In the genomic region with DNA sequence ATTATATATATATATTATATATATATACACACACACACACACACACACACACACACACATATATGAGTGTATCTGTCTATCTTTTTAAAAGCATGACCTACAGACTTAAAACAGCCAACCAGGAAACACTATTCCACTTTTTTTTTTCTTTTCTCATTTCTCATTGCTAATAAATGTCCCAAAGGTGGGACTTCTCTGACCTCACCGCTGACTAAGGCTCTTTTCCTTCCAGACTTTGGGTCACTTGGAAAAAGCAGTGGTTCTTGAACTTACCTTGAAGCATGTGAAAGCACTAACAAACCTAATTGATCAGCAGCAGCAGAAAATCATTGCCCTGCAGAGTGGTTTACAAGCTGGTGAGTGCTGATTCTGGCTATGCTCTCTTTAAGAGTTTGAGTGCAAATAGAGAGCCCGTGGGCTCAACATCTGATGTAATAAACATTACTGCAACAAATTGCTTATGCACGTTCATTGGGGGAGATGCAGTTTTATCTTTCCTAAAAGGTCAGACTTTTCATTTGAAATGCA, we compare ENCODE assay signal across 8 cellular contexts. TPM values are rescaled to one million over a fixed set of nuclear protein-coding genes. Genes with fewer than 3 reads are reported as not detected.
A peak's percentile ranks its signal among the peaks of the same experiment; 100 is the strongest.
DNase-seq lines count a peak whose midpoint lies in the region; ATAC-seq lines count a peak whose summit lies in the region.

No MANE protein-coding gene starts in this region.

- ATAC-seq in T-helper 17 cell = no peak

- H3K9ac ChIP-seq in GM23248 (peak overlapping the region; percentile 99), skeletal muscle tissue (ENCODE audit: low read depth in 1 of 3, low read length in 3 of 3) (peak overlapping the region; percentile 95 to 100 (median 98))

- peaks cover 10% of the 10 kb centered on the region for H3K36me3 Mint-ChIP-seq in T-helper 17 cell (ENCODE audit: low read depth)

- no peaks in the 10 kb centered on the region for H4K20me1 ChIP-seq in GM23248 (ENCODE audit: insufficient read depth)

- in situ Hi-C loops in GM23248 (cut with MboI) = no loop called here

- H3K27ac Mint-ChIP-seq in T-helper 17 cell = peak overlapping the region; percentile 98

- H2AFZ ChIP-seq in GM23248 = no peak overlapping the region

- peaks cover 51% of the 10 kb centered on the region for H3K79me2 ChIP-seq in GM23248 (ENCODE audit: insufficient read depth)

- peaks cover 63% of the 10 kb centered on the region for H3F3A ChIP-seq in GM23248 (ENCODE audit: insufficient read depth)

- no peaks in the 10 kb centered on the region for H3K9me3 ChIP-seq in GM23248 (ENCODE audit: low read depth)
- no peaks in the 10 kb centered on the region for H3K9me3 ChIP-seq in T-helper 17 cell (ENCODE audit: control insufficient read depth, low read length, poor library complexity, severe bottlenecking)
- no peaks in the 10 kb centered on the region for H3K9me3 ChIP-seq in skeletal muscle tissue (ENCODE audit: control insufficient read depth in 3 of 3, low read length in 3 of 3)

- H3K27me3 Mint-ChIP-seq in T-helper 17 cell = no peaks in the 10 kb centered on the region

- H3K4me3 Mint-ChIP-seq in T-helper 17 cell = peak overlapping the region; percentile 98

- H3K4me1 ChIP-seq in GM23248 (ENCODE audit: insufficient read depth) (peaks cover 55% of the 10 kb centered on the region), skeletal muscle tissue (ENCODE audit: control insufficient read depth in 3 of 3, insufficient read depth in 3 of 3, low read length in 3 of 3) (peaks cover 48 to 65% (median 62%) of the 10 kb centered on the region in 3 donors)

- H3K27ac ChIP-seq in GM23248 = peak overlapping the region; percentile 98
- peak overlapping the region; percentile 100 for H3K27ac ChIP-seq in skeletal muscle tissue (ENCODE audit: low read depth, low read length)

- peaks cover 50% of the 10 kb centered on the region for H3K4me1 Mint-ChIP-seq in T-helper 17 cell

- peak overlapping the region; percentile 98 for H3K4me2 ChIP-seq in GM23248 (ENCODE audit: unreplicated experiment)

- H3K9me2 ChIP-seq in GM23248 (ENCODE audit: insufficient read depth) = no peaks in the 10 kb centered on the region

- H3K27me3 ChIP-seq in GM23248 (replicated peaks; ENCODE audit: insufficient read depth) (no peaks in the 10 kb centered on the region), skeletal muscle tissue (ENCODE audit: control insufficient read depth in 3 of 3, insufficient read depth in 3 of 3, low read length in 3 of 3) (no peaks in the 10 kb centered on the region)

- H3K36me3 ChIP-seq in GM23248 (ENCODE audit: low read depth) = peaks cover 22% of the 10 kb centered on the region
- peaks cover 28 to 44% (median 34%) of the 10 kb centered on the region in 3 donors for H3K36me3 ChIP-seq in skeletal muscle tissue (ENCODE audit: control insufficient read depth in 3 of 3, insufficient read depth in 3 of 3, low read length in 3 of 3)

- WGBS in GM23248 (ENCODE audit: low coverage in 1 of 2, low lambda C conversion rate in 2 of 2, missing lambda C conversion rate in 2 of 2), 2 experiments = 4 to 7% methylated on average over 3 of the region's 3 CpGs

- DNase-seq in GM23248 = peak; percentile 58
- DNase-seq in T-helper 17 cell = no peak
- peak; percentile 42 for DNase-seq in fibroblast of peridontal ligament (ENCODE audit: extremely low read depth)
- DNase-seq in T1000 (lab: John Stamatoyannopoulos, UW) = no peak
- DNase-seq in SK-N-DZ (ENCODE audit: low spot score) = no peak
- no peak for DNase-seq in HPDE6-E6E7 (ENCODE audit: extremely low spot score)
- DNase-seq in NCI-H526 (lab: John Stamatoyannopoulos, UW) = no peak

- H3K4me3 ChIP-seq in GM23248 (peak overlapping the region; percentile 90), skeletal muscle tissue (ENCODE audit: low read length in 3 of 3) (peak overlapping the region; percentile 90 to 100 (median 99))

RNA-seq across cellular contexts. Expression of a gene that starts 2.0 kb away (rescaled TPM):
- total RNA-seq in GM23248 (2014; rRNA removed; shearing (Covaris generic)) = 27.6 and 33.9 TPM in 2 replicates
- polyA plus RNA-seq in GM23248 (2016; fragmentation: Nextera tagmentation; extraction: Ambion mirVana) = 42.9 TPM in 2 replicates
- total RNA-seq in T-helper 17 cell = 100 to 1,000 TPM; 295 to 329 TPM
- 11.0 TPM for total RNA-seq in skeletal muscle tissue
- polyA plus RNA-seq in SK-N-DZ (2014; cell fraction: cytosol; rRNA removed) = 0.03 and 0.09 TPM in 2 replicates
- not detected in 2 replicates for polyA plus RNA-seq in SK-N-DZ (2014; cell fraction: nucleus; rRNA removed)

Comparison
In these comparisons a context has a peak if more than half of its experiments do, and no peak if none do; other contexts are left out.
1. DNase-seq: peak in GM23248 (single experiment) and fibroblast of peridontal ligament (single experiment); none in T-helper 17 cell (0 of 3), T1000 (single experiment), SK-N-DZ (single experiment), HPDE6-E6E7 (single experiment) and NCI-H526 (0 of 2).